1 cellular context compared by ENCODE assay signal in genomic region chr3:168094877-168095610, GRCh38.
TF ChIP-seq lines count a peak whose summit lies in the region.

No MANE protein-coding gene starts in this region.

TF ChIP-seq in K562, 482 proteins besides CTCF, POLR2A, EP300 and RAD21 (continued from another document and continues in another):
- TF ChIP-seq, protein P1, sequence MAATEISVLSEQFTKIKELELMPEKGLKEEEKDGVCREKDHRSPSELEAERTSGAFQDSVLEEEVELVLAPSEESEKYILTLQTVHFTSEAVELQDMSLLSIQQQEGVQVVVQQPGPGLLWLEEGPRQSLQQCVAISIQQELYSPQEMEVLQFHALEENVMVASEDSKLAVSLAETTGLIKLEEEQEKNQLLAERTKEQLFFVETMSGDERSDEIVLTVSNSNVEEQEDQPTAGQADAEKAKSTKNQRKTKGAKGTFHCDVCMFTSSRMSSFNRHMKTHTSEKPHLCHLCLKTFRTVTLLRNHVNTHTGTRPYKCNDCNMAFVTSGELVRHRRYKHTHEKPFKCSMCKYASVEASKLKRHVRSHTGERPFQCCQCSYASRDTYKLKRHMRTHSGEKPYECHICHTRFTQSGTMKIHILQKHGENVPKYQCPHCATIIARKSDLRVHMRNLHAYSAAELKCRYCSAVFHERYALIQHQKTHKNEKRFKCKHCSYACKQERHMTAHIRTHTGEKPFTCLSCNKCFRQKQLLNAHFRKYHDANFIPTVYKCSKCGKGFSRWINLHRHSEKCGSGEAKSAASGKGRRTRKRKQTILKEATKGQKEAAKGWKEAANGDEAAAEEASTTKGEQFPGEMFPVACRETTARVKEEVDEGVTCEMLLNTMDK (IDR thresholded peaks at IDR 0.05; ENCODE audit: borderline replicate concordance, insufficient read depth, low read depth, low read length, poor library complexity, severe bottlenecking): no peak
- TF ChIP-seq NR0B1 (IDR thresholded peaks at IDR 0.05; ENCODE audit: partially characterized antibody): no peak
- no peak for TF ChIP-seq BRF1 (IDR thresholded peaks at IDR 0.05; ENCODE audit: borderline replicate concordance, extremely low read depth, insufficient read length)
- no peak for TF ChIP-seq PRMT5 (CRISPR knock-in tag; IDR thresholded peaks at IDR 0.05)
- no peak for TF ChIP-seq DDX20 (tag; IDR thresholded peaks at IDR 0.05; ENCODE audit: low read depth)
- no peak for TF ChIP-seq MED1 (CRISPR knock-in tag; IDR thresholded peaks at IDR 0.05; ENCODE audit: borderline replicate concordance)
- no peak for TF ChIP-seq YBX1 (IDR thresholded peaks at IDR 0.05)
- TF ChIP-seq ZFP91 (CRISPR knock-in tag; IDR thresholded peaks at IDR 0.05): no peak
- TF ChIP-seq, protein P2, sequence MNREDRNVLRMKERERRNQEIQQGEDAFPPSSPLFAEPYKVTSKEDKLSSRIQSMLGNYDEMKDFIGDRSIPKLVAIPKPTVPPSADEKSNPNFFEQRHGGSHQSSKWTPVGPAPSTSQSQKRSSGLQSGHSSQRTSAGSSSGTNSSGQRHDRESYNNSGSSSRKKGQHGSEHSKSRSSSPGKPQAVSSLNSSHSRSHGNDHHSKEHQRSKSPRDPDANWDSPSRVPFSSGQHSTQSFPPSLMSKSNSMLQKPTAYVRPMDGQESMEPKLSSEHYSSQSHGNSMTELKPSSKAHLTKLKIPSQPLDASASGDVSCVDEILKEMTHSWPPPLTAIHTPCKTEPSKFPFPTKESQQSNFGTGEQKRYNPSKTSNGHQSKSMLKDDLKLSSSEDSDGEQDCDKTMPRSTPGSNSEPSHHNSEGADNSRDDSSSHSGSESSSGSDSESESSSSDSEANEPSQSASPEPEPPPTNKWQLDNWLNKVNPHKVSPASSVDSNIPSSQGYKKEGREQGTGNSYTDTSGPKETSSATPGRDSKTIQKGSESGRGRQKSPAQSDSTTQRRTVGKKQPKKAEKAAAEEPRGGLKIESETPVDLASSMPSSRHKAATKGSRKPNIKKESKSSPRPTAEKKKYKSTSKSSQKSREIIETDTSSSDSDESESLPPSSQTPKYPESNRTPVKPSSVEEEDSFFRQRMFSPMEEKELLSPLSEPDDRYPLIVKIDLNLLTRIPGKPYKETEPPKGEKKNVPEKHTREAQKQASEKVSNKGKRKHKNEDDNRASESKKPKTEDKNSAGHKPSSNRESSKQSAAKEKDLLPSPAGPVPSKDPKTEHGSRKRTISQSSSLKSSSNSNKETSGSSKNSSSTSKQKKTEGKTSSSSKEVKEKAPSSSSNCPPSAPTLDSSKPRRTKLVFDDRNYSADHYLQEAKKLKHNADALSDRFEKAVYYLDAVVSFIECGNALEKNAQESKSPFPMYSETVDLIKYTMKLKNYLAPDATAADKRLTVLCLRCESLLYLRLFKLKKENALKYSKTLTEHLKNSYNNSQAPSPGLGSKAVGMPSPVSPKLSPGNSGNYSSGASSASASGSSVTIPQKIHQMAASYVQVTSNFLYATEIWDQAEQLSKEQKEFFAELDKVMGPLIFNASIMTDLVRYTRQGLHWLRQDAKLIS (CRISPR knock-in tag; IDR thresholded peaks at IDR 0.05): peak; percentile 81; the same call in 1 of the 2 replicates
- TF ChIP-seq ZNF444 (CRISPR knock-in tag; IDR thresholded peaks at IDR 0.05): no peak
- no peak for TF ChIP-seq FUS (optimal IDR thresholded peaks at IDR 0.05; ENCODE audit: low read depth, low read length)
- TF ChIP-seq SIRT6 (IDR thresholded peaks at IDR 0.05; ENCODE audit: low read depth, low read length): no peak
- 0 out of 2 replicates have a peak, but pooled peaks have one; percentile 72 for TF ChIP-seq SMAD4 (CRISPR knock-in tag; conservative IDR thresholded peaks at IDR 0.05)
- TF ChIP-seq, protein P3, sequence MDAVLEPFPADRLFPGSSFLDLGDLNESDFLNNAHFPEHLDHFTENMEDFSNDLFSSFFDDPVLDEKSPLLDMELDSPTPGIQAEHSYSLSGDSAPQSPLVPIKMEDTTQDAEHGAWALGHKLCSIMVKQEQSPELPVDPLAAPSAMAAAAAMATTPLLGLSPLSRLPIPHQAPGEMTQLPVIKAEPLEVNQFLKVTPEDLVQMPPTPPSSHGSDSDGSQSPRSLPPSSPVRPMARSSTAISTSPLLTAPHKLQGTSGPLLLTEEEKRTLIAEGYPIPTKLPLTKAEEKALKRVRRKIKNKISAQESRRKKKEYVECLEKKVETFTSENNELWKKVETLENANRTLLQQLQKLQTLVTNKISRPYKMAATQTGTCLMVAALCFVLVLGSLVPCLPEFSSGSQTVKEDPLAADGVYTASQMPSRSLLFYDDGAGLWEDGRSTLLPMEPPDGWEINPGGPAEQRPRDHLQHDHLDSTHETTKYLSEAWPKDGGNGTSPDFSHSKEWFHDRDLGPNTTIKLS (IDR thresholded peaks at IDR 0.05; ENCODE audit: borderline replicate concordance, low read depth): no peak
- TF ChIP-seq, protein P4, sequence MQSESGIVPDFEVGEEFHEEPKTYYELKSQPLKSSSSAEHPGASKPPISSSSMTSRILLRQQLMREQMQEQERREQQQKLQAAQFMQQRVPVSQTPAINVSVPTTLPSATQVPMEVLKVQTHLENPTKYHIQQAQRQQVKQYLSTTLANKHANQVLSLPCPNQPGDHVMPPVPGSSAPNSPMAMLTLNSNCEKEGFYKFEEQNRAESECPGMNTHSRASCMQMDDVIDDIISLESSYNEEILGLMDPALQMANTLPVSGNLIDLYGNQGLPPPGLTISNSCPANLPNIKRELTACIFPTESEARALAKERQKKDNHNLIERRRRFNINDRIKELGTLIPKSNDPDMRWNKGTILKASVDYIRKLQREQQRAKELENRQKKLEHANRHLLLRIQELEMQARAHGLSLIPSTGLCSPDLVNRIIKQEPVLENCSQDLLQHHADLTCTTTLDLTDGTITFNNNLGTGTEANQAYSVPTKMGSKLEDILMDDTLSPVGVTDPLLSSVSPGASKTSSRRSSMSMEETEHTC (IDR thresholded peaks at IDR 0.05): no peak
- TF ChIP-seq FOXP1 (CRISPR knock-in tag; IDR thresholded peaks at IDR 0.05): no peak; the same call in 1 of the 2 replicates
- no peak for TF ChIP-seq MECOM (CRISPR knock-in tag; IDR thresholded peaks at IDR 0.05)
- no peak for TF ChIP-seq CBX2 (IDR thresholded peaks at IDR 0.05; ENCODE audit: insufficient read depth, low read length, poor library complexity, severe bottlenecking)
- TF ChIP-seq POLR2AphosphoS2 (IDR thresholded peaks at IDR 0.05; ENCODE audit: low read length): no peak
- no peak for TF ChIP-seq EZH2 (IDR thresholded peaks at IDR 0.05; ENCODE audit: borderline replicate concordance, low read depth, low read length)
- TF ChIP-seq MAX (CRISPR knock-in tag; IDR thresholded peaks at IDR 0.05): no peak
- no peak for TF ChIP-seq ZNF408 (CRISPR knock-in tag; IDR thresholded peaks at IDR 0.05; ENCODE audit: low read depth)
- TF ChIP-seq ZNF785 (CRISPR knock-in tag; IDR thresholded peaks at IDR 0.05): no peak
- 0 out of 2 replicates have a peak, but pooled peaks have one; percentile 19 for TF ChIP-seq ZNF197 (CRISPR knock-in tag; IDR thresholded peaks at IDR 0.05; ENCODE audit: low read depth)
- TF ChIP-seq MEF2A (IDR thresholded peaks at IDR 0.05; ENCODE audit: control insufficient read depth, low read depth, low read length): no peak
- TF ChIP-seq CXXC5 (CRISPR knock-in tag; IDR thresholded peaks at IDR 0.05): peak; percentile 55; the same call in 1 of the 2 replicates
- no peak for TF ChIP-seq SUPT5H (IDR thresholded peaks at IDR 0.05)
- TF ChIP-seq, protein P5, sequence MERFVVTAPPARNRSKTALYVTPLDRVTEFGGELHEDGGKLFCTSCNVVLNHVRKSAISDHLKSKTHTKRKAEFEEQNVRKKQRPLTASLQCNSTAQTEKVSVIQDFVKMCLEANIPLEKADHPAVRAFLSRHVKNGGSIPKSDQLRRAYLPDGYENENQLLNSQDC (CRISPR knock-in tag; IDR thresholded peaks at IDR 0.05): no peak
- no peak for TF ChIP-seq TCF7 (IDR thresholded peaks at IDR 0.05; ENCODE audit: borderline replicate concordance)
- TF ChIP-seq CHD1 (IDR thresholded peaks at IDR 0.05; ENCODE audit: low read length): peak; percentile 88
- TF ChIP-seq ZNF280A (IDR thresholded peaks at IDR 0.05; ENCODE audit: low read depth, partially characterized antibody): no peak
- no peak for TF ChIP-seq RNF2 (IDR thresholded peaks at IDR 0.05)
- no peak for TF ChIP-seq ERF (CRISPR knock-in tag; IDR thresholded peaks at IDR 0.05)
- TF ChIP-seq NCOA2 (IDR thresholded peaks at IDR 0.05; ENCODE audit: partially characterized antibody in 2 of 2): no peak
- no peak for TF ChIP-seq ZNF699 (CRISPR knock-in tag; IDR thresholded peaks at IDR 0.05; ENCODE audit: insufficient replicate concordance)
- no peak for TF ChIP-seq ZBTB17 (CRISPR knock-in tag; IDR thresholded peaks at IDR 0.05)
- TF ChIP-seq ZNF707 (CRISPR knock-in tag; conservative IDR thresholded peaks at IDR 0.05): no peak
- no peak for TF ChIP-seq TEAD2 (tag; IDR thresholded peaks at IDR 0.05)
- TF ChIP-seq MYBL2 (IDR thresholded peaks at IDR 0.05; ENCODE audit: low read depth): no peak
- TF ChIP-seq MYBL2 (CRISPR knock-in tag; IDR thresholded peaks at IDR 0.05; ENCODE audit: borderline replicate concordance): no peak
- peak; percentile 19 for TF ChIP-seq HMGN3 (IDR thresholded peaks at IDR 0.05; ENCODE audit: borderline replicate concordance, extremely low read depth, insufficient read length, low read depth, low read length)
- TF ChIP-seq PRDM10 (IDR thresholded peaks at IDR 0.05; ENCODE audit: partially characterized antibody): peak; percentile 9
- TF ChIP-seq PTRF (tag; IDR thresholded peaks at IDR 0.05): no peak
- no peak for TF ChIP-seq RNF219 (CRISPR knock-in tag; IDR thresholded peaks at IDR 0.05)
